ENCODE assay signal across 22 cellular contexts in genomic region chrX:153628129-153628528, GRCh38. TPM values are rescaled to one million over a fixed set of nuclear protein-coding genes. Genes with fewer than 3 reads are reported as not detected.
DNase-seq lines count a peak whose midpoint lies in the region; ATAC-seq and TF ChIP-seq lines count a peak whose summit lies in the region.
"Had no signal": no experiment of that assay in that cellular context is flagged by ENCODE, and none has a peak within 500 bp of the region (broad histone marks: within the 10 kb centered on the region; RNA-seq: fewer than 3 reads in every experiment).

No MANE protein-coding gene starts in this region.

- no peak overlapping the region for H3K4me3 Mint-ChIP-seq in natural killer cell
- H3K4me3 Mint-ChIP-seq: CD4-positive, CD25-positive, alpha-beta regulatory T cell; HFFc6 had no signal

- no peak overlapping the region for H3K27ac ChIP-seq in BLaER1 treated with 17β-estradiol and CSF1 and Interleukin-3, amounts not matched to agents 10 nM and 100 nM
- H3K27ac ChIP-seq in mesenchymal stem cell (ENCODE audit: low read length, poor library complexity, severe bottlenecking) (peak overlapping the region; percentile 30), foreskin keratinocyte (no peak overlapping the region)
- H3K27ac ChIP-seq: KMS-11, SK-N-MC had no signal

- peaks cover 67 to 99% (median 94%) of the 10 kb centered on the region in 11 experiments for H3K27me3 ChIP-seq in BLaER1 treated with 17β-estradiol and CSF1 and Interleukin-3, amounts not matched to agents 10 nM and 100 nM
- H3K27me3 ChIP-seq in mesenchymal stem cell (ENCODE audit: control insufficient read depth in 1 of 2, insufficient read depth in 1 of 2, low read length in 2 of 2) (peaks cover 0 to 75% of the 10 kb centered on the region in 2 experiments), foreskin keratinocyte (no peaks in the 10 kb centered on the region)

- POLR2A ChIA-PET in HEK293T (lab: Yijun Ruan, JAX) = no interaction called here

- ATAC-seq in natural killer cell (no peak), foreskin keratinocyte (no peak)

- no peak overlapping the region for H2BK12ac ChIP-seq in mesenchymal stem cell (ENCODE audit: low read length in 2 of 2)

- no peak overlapping the region for H4K8ac ChIP-seq in mesenchymal stem cell (ENCODE audit: low read length)

- no peak overlapping the region for H3K27ac Mint-ChIP-seq in natural killer cell
- H3K27ac Mint-ChIP-seq: CD4-positive, CD25-positive, alpha-beta regulatory T cell; HFFc6 had no signal

- intact Hi-C loops in natural killer cell (cut with micrococcal nuclease) = no loop called here

- no peaks in the 10 kb centered on the region for H3K79me1 ChIP-seq in mesenchymal stem cell (replicated peaks; ENCODE audit: low read length, poor library complexity, severe bottlenecking)

- 98% methylated on average over 8 of the region's 8 CpGs for WGBS in mesenchymal stem cell

- no peak overlapping the region for H2AFZ ChIP-seq in mesenchymal stem cell (ENCODE audit: low read depth, low read length)

- no peak overlapping the region for H2BK120ac ChIP-seq in mesenchymal stem cell (ENCODE audit: low read depth, low read length)

- no peak overlapping the region for H4K91ac ChIP-seq in mesenchymal stem cell (ENCODE audit: low read length)

- no peaks in the 10 kb centered on the region for H3K36me3 Mint-ChIP-seq in natural killer cell
- H3K36me3 Mint-ChIP-seq: CD4-positive, CD25-positive, alpha-beta regulatory T cell had no signal

- no peak overlapping the region for H2BK5ac ChIP-seq in mesenchymal stem cell (ENCODE audit: low read depth, low read length, poor library complexity, severe bottlenecking)

- no peak overlapping the region for H2BK15ac ChIP-seq in mesenchymal stem cell (ENCODE audit: low read depth, poor library complexity, severe bottlenecking)

- no peak overlapping the region for H3K9ac ChIP-seq in BLaER1 treated with 17β-estradiol and CSF1 and Interleukin-3, amounts not matched to agents 10 nM and 100 nM
- H3K9ac ChIP-seq in mesenchymal stem cell (ENCODE audit: low read length) = no peak overlapping the region
- H3K9ac ChIP-seq: KMS-11 had no signal

- DNase-seq in NCI-H1105 treated with DMSO at 0.1 percent for 48 hours (lab: John Stamatoyannopoulos, UW) (peak; percentile 28), NCI-H1105 (lab: John Stamatoyannopoulos, UW) (no peak), NCI-H345 (lab: John Stamatoyannopoulos, UW) (peak; percentile 71), mesenchymal stem cell (no peak), natural killer cell (no peak), foreskin keratinocyte (no peak), HEK293T (ENCODE audit: extremely low spot score) (no peak)
- DNase-seq: 8988T; CD4-positive, CD25-positive, alpha-beta regulatory T cell; DMS153; HFFc6; NCI-H146; NCI-H2081 treated with DMSO at 0.1 percent for 48 hours; NCI-H446 treated with DMSO at 0.1 percent for 48 hours; NCI-H748 treated with DMSO at 0.1 percent for 48 hours; OCI-M1; SHP77 had no signal

- H3K4me1 ChIP-seq in BLaER1 treated with 17β-estradiol and CSF1 and Interleukin-3, amounts not matched to agents 10 nM and 100 nM = peaks cover 0 to 33% (median 22%) of the 10 kb centered on the region in 10 experiments; a peak in 16 of 20 replicates
- H3K4me1 ChIP-seq in mesenchymal stem cell (ENCODE audit: control insufficient read depth, insufficient read depth, low read depth, low read length) = peaks cover 30% of the 10 kb centered on the region
- H3K4me1 ChIP-seq in foreskin keratinocyte = no peaks in the 10 kb centered on the region

- H3K4me2 ChIP-seq in BLaER1 treated with 17β-estradiol and CSF1 and Interleukin-3, amounts not matched to agents 10 nM and 100 nM = peak overlapping the region in 9 of 11 experiments; percentile 12 to 53 (median 45); a peak in 15 of 22 replicates
- no peak overlapping the region for H3K4me2 ChIP-seq in mesenchymal stem cell (ENCODE audit: low read length, poor library complexity, severe bottlenecking)
- H3K4me2 ChIP-seq: KMS-11 had no signal

- TF ChIP-seq CTCF in natural killer cell (IDR thresholded peaks at IDR 0.05) = no peak
- TF ChIP-seq CTCF in foreskin keratinocyte (conservative IDR thresholded peaks at IDR 0.05) = no peak

- peaks cover 13 to 32% (median 24%) of the 10 kb centered on the region in 11 experiments for H3K9me3 ChIP-seq in BLaER1 treated with 17β-estradiol and CSF1 and Interleukin-3, amounts not matched to agents 10 nM and 100 nM (replicated peaks in 1 of 11)
- H3K9me3 ChIP-seq in mesenchymal stem cell (ENCODE audit: control insufficient read depth, low read length) = peaks cover 24% of the 10 kb centered on the region

- CTCF ChIA-PET in HEK293T (lab: Yijun Ruan, JAX) = no interaction called here

- no peak overlapping the region for H3K14ac ChIP-seq in mesenchymal stem cell (ENCODE audit: low read length in 2 of 2)

- H3K4ac ChIP-seq in mesenchymal stem cell (ENCODE audit: low read depth in 1 of 2, low read length in 2 of 2) = no peak overlapping the region

- no peak overlapping the region for H3K4me3 ChIP-seq in BLaER1 treated with 17β-estradiol and CSF1 and Interleukin-3, amounts not matched to agents 10 nM and 100 nM
- no peak overlapping the region for H3K4me3 ChIP-seq in mesenchymal stem cell (ENCODE audit: insufficient read depth in 1 of 2, low read depth in 1 of 2, low read length in 2 of 2)
- H3K4me3 ChIP-seq: SK-N-MC had no signal

- H3K23ac ChIP-seq in mesenchymal stem cell (ENCODE audit: low read length in 2 of 2) = no peak overlapping the region

- no peak overlapping the region for H2AK5ac ChIP-seq in mesenchymal stem cell (ENCODE audit: low read length, severe bottlenecking)

- H3K4me1 Mint-ChIP-seq in natural killer cell = no peaks in the 10 kb centered on the region
- H3K4me1 Mint-ChIP-seq: CD4-positive, CD25-positive, alpha-beta regulatory T cell had no signal

- H4K20me1 ChIP-seq in BLaER1 treated with 17β-estradiol and CSF1 and Interleukin-3, amounts not matched to agents 10 nM and 100 nM = peaks cover 0 to 14% (median 0%) of the 10 kb centered on the region in 11 experiments; a peak in 6 of 22 replicates

- peaks cover 2 to 7% of the 10 kb centered on the region in 2 donors for H3K27me3 Mint-ChIP-seq in natural killer cell (ENCODE audit: low read depth in 2 of 2)
- H3K27me3 Mint-ChIP-seq: CD4-positive, CD25-positive, alpha-beta regulatory T cell had no signal

- H3K18ac ChIP-seq in mesenchymal stem cell (ENCODE audit: low read depth in 1 of 2, low read length in 2 of 2) = no peak overlapping the region

- H3K9me3 Mint-ChIP-seq in natural killer cell = no peaks in the 10 kb centered on the region

- H3K36me3 ChIP-seq in BLaER1 treated with 17β-estradiol and CSF1 and Interleukin-3, amounts not matched to agents 10 nM and 100 nM = no peaks in the 10 kb centered on the region
- H3K36me3 ChIP-seq in mesenchymal stem cell (ENCODE audit: control insufficient read depth in 1 of 2, insufficient read depth in 2 of 2, low read depth in 1 of 2, low read length in 2 of 2) = no peaks in the 10 kb centered on the region

TF ChIP-seq in HEK293T, 16 proteins besides CTCF, POLR2A, EP300 and RAD21:
- no peak for TF ChIP-seq SP1 (IDR thresholded peaks at IDR 0.05)
- no peak for TF ChIP-seq FOXM1 (IDR thresholded peaks at IDR 0.05; ENCODE audit: borderline replicate concordance)
- no peak for TF ChIP-seq SUZ12 (IDR thresholded peaks at IDR 0.05)
- TF ChIP-seq CTBP1 (IDR thresholded peaks at IDR 0.05; ENCODE audit: borderline replicate concordance) = no peak
- no peak for TF ChIP-seq BHLHE40 (IDR thresholded peaks at IDR 0.05; ENCODE audit: borderline replicate concordance)
- no peak for TF ChIP-seq HDGF (IDR thresholded peaks at IDR 0.05; ENCODE audit: borderline replicate concordance)
- no peak for TF ChIP-seq L3MBTL2 (conservative IDR thresholded peaks at IDR 0.05)
- TF ChIP-seq TARDBP (IDR thresholded peaks at IDR 0.05) = no peak
- TF ChIP-seq ELF4 (IDR thresholded peaks at IDR 0.05) = no peak
- no peak for TF ChIP-seq ARNT (IDR thresholded peaks at IDR 0.05)

RNA-seq across cellular contexts. Expression of gene DUSP9, which starts 18.9 kb away (rescaled TPM):
- 0.03 TPM for polyA plus RNA-seq in mesenchymal stem cell (2013, experiment 1 of 2)
- 0.01 TPM for polyA plus RNA-seq in mesenchymal stem cell (2013, experiment 2 of 2)
- total RNA-seq in natural killer cell = not detected
- total RNA-seq in foreskin keratinocyte = 1.3 and 1.7 TPM in 2 replicates
- polyA plus RNA-seq in foreskin keratinocyte = 1.2 and 1.4 TPM in 2 replicates
- total RNA-seq: CD4-positive, CD25-positive, alpha-beta regulatory T cell; HFFc6; RPMI7951 had no signal
- polyA plus RNA-seq: AG04450; CD4-positive, CD25-positive, alpha-beta regulatory T cell had no signal

RNA-seq across cellular contexts. Expression of gene CCNQ, which starts 29.2 kb away (rescaled TPM):
- polyA plus RNA-seq in mesenchymal stem cell (2013, experiment 1 of 2) = 24.5 TPM
- polyA plus RNA-seq in mesenchymal stem cell (2013, experiment 2 of 2) = 26.2 TPM
- total RNA-seq in natural killer cell = 10 to 100 TPM in 2 of 3 donors, 1 to 10 TPM in 1; 9.0 to 17.2 (median 12.5) TPM
- total RNA-seq in foreskin keratinocyte = 39.9 and 49.6 TPM in 2 replicates
- 46.9 and 57.6 TPM in 2 replicates for polyA plus RNA-seq in foreskin keratinocyte

RNA-seq across cellular contexts. Expression of gene PNCK, which starts 45.5 kb away (rescaled TPM):
- 0.10 TPM for polyA plus RNA-seq in mesenchymal stem cell (2013, experiment 1 of 2)
- polyA plus RNA-seq in mesenchymal stem cell (2013, experiment 2 of 2) = 0.03 TPM
- total RNA-seq in natural killer cell (1 to 10 TPM in 1 of 3 donors, under 1 TPM in 2; 0.66 to 1.1 (median 0.97) TPM), foreskin keratinocyte (not detected in 2 replicates)
- polyA plus RNA-seq in foreskin keratinocyte = 0.07 and 0.15 TPM in 2 replicates
- total RNA-seq: RPMI7951 had no signal
- polyA plus RNA-seq: AG04450; CD4-positive, CD25-positive, alpha-beta regulatory T cell had no signal

RNA-seq across cellular contexts. Expression of gene SLC6A8, which starts 59.6 kb away (rescaled TPM):
- polyA plus RNA-seq in mesenchymal stem cell (2013, experiment 1 of 2) = 26.1 TPM
- polyA plus RNA-seq in mesenchymal stem cell (2013, experiment 2 of 2) = 26.0 TPM
- total RNA-seq in natural killer cell (1 to 10 TPM in 2 of 3 donors, under 1 TPM in 1; 0.77 to 2.5 (median 1.4) TPM), foreskin keratinocyte (40.0 and 43.4 TPM in 2 replicates)
- 34.2 and 34.8 TPM in 2 replicates for polyA plus RNA-seq in foreskin keratinocyte

Comparison
In these comparisons a context has a peak if more than half of its experiments do, and no peak if none do; other contexts are left out.
1. DNase-seq: peak in NCI-H1105 treated with DMSO at 0.1 percent for 48 hours (single experiment) and NCI-H345 (single experiment); none in NCI-H1105 (single experiment), mesenchymal stem cell (single experiment), natural killer cell (single experiment), foreskin keratinocyte (0 of 2) and HEK293T (single experiment).